ENCODE assay signal across 8 cellular contexts in the genomic region with DNA sequence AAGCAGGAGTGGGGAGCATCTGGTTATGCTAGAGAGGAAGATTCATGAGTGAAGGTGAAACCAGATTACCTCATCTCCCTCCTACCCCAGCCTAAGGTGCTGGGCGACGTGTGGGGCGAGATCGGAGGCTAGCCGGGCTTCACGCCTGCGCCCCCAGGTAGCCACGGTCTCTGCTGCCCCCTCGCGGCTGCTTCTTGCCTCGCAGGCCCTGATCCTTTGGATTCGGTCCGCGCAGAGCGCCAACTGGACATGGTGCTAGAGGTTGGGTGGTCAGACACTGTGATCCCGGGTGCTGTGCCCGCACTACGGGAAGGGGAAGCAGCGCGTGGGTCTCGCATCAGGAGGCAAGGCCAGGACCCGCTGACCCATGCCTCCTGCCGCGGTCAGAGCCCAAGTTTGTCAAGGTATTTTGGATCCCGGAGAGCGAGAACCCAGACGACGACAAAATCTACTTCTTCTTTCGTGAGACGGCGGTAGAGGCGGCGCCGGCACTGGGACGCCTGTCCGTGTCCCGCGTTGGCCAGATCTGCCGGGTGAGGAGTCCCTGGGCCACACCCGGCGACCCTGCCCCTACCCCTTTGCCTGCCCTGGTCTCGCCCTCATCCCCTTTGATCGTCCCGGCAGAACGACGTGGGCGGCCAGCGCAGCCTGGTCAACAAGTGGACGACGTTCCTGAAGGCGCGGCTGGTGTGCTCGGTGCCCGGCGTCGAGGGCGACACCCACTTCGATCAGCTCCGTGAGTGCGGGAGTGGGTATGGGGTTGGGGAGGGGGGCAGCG. TPM values are rescaled to one million over a fixed set of nuclear protein-coding genes. Genes with fewer than 3 reads are reported as not detected.
DNase-seq lines count a peak whose midpoint lies in the region; ATAC-seq, FAIRE-seq and TF ChIP-seq lines count a peak whose summit lies in the region.

No MANE protein-coding gene starts in this region.

- H3K9me3 ChIP-seq in astrocyte (ENCODE audit: insufficient read depth, low read depth, low read length): no peaks in the 10 kb centered on the region

- peaks cover 8% of the 10 kb centered on the region for H3K36me3 Mint-ChIP-seq in astrocyte (ENCODE audit: low read depth, unreplicated experiment)

- no peak overlapping the region for H3K4me3 ChIP-seq in astrocyte (ENCODE audit: insufficient read depth, low read depth, low read length)

- H2AFZ ChIP-seq in astrocyte (ENCODE audit: low read depth, low read length): peak overlapping the region; percentile 43

- CTCF ChIA-PET in HEK293T (lab: Yijun Ruan, JAX): interaction anchor here (0.7 to 2.1 kb wide), 3 partner anchors 26 to 58 kb away, joined by 3 to 5 read pairs (median 5); a partner anchor contains a TSS

- peaks cover 22% of the 10 kb centered on the region for H3K4me1 Mint-ChIP-seq in astrocyte (ENCODE audit: low read depth, unreplicated experiment)

- TF ChIP-seq CTCF in GM10266 (IDR thresholded peaks at IDR 0.05; ENCODE audit: control insufficient read depth, insufficient read depth, low read depth, missing control alignments) (peak; percentile 98), astrocyte (IDR thresholded peaks at IDR 0.05; ENCODE audit: insufficient read depth, low read depth, low read length) (peak; percentile 76)

- H3K9me3 Mint-ChIP-seq in astrocyte (ENCODE audit: unreplicated experiment): no peaks in the 10 kb centered on the region

- no peaks in the 10 kb centered on the region for H3K36me3 ChIP-seq in astrocyte (ENCODE audit: insufficient read depth, low read length)

- H3K27me3 ChIP-seq in astrocyte (ENCODE audit: insufficient read depth, low read length): peaks cover 27% of the 10 kb centered on the region

- intact Hi-C loops in sciatic nerve (cut with DNase I): no loop called here

- H4K20me1 ChIP-seq in astrocyte (ENCODE audit: insufficient read depth, low read length): peaks cover 3% of the 10 kb centered on the region

- DNase-seq in GM10266 (ENCODE audit: extremely low spot score) (peak; percentile 99), HEK293T (ENCODE audit: extremely low spot score) (peak; percentile 93), NCI-H1092 (lab: John Stamatoyannopoulos, UW) (peak; percentile 57), T-helper 9 cell (peak; percentile 91), astrocyte (ENCODE audit: low read depth) (no peak), hypothalamus (lab: John Stamatoyannopoulos, UW) (peak; percentile 44 to 94 (median 80)), sciatic nerve (ENCODE audit: low spot score) (peak; percentile 95), amniotic stem cell (lab: John Stamatoyannopoulos, UW) (no peak)

- peak overlapping the region; percentile 72 for H3K4me2 ChIP-seq in astrocyte (ENCODE audit: low read length)

- H3K4me1 ChIP-seq in astrocyte (ENCODE audit: insufficient read depth, low read length): peaks cover 21% of the 10 kb centered on the region

- FAIRE-seq in astrocyte (lab: Jason Lieb, UNC): no peak

- no peak overlapping the region for H3K27ac ChIP-seq in astrocyte (ENCODE audit: low read depth, low read length)

- POLR2A ChIA-PET in HEK293T (lab: Yijun Ruan, JAX): no interaction called here

- peak overlapping the region; percentile 8 for H3K9ac ChIP-seq in astrocyte (ENCODE audit: low read length)

- H3K4me3 Mint-ChIP-seq in astrocyte (ENCODE audit: unreplicated experiment): peak overlapping the region; percentile 67

- H3K27ac Mint-ChIP-seq in astrocyte (ENCODE audit: unreplicated experiment): no peak overlapping the region

- peak; percentile 72 for ATAC-seq in sciatic nerve

- no peaks in the 10 kb centered on the region for H3K79me2 ChIP-seq in astrocyte (ENCODE audit: insufficient read depth, low read length)

- H3K27me3 Mint-ChIP-seq in astrocyte (ENCODE audit: low read depth, unreplicated experiment): peaks cover 24% of the 10 kb centered on the region

TF ChIP-seq in HEK293T, 16 proteins besides CTCF, POLR2A, EP300 and RAD21:
- TF ChIP-seq, protein P1, sequence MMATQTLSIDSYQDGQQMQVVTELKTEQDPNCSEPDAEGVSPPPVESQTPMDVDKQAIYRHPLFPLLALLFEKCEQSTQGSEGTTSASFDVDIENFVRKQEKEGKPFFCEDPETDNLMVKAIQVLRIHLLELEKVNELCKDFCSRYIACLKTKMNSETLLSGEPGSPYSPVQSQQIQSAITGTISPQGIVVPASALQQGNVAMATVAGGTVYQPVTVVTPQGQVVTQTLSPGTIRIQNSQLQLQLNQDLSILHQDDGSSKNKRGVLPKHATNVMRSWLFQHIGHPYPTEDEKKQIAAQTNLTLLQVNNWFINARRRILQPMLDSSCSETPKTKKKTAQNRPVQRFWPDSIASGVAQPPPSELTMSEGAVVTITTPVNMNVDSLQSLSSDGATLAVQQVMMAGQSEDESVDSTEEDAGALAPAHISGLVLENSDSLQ (IDR thresholded peaks at IDR 0.05): no peak
- no peak for TF ChIP-seq ARNT (IDR thresholded peaks at IDR 0.05)
- no peak for TF ChIP-seq ZNF384 (IDR thresholded peaks at IDR 0.05)
- TF ChIP-seq BHLHE40 (IDR thresholded peaks at IDR 0.05; ENCODE audit: borderline replicate concordance): no peak
- TF ChIP-seq SP1 (IDR thresholded peaks at IDR 0.05): no peak
- no peak for TF ChIP-seq FOXM1 (IDR thresholded peaks at IDR 0.05; ENCODE audit: borderline replicate concordance)
- TF ChIP-seq LEF1 (IDR thresholded peaks at IDR 0.05; ENCODE audit: borderline replicate concordance): no peak
- TF ChIP-seq SUZ12 (IDR thresholded peaks at IDR 0.05): no peak
- TF ChIP-seq CTBP1 (IDR thresholded peaks at IDR 0.05; ENCODE audit: borderline replicate concordance): no peak
- TF ChIP-seq NFRKB (IDR thresholded peaks at IDR 0.05): no peak
- TF ChIP-seq L3MBTL2 (conservative IDR thresholded peaks at IDR 0.05): no peak
- no peak for TF ChIP-seq FOXK2 (IDR thresholded peaks at IDR 0.05)
- TF ChIP-seq TARDBP (IDR thresholded peaks at IDR 0.05): no peak
- TF ChIP-seq FOXA1 (IDR thresholded peaks at IDR 0.05): no peak
- TF ChIP-seq ELF4 (IDR thresholded peaks at IDR 0.05): no peak
- TF ChIP-seq HDGF (IDR thresholded peaks at IDR 0.05; ENCODE audit: borderline replicate concordance): no peak
TF ChIP-seq in HEK293T: peak in this region for 0.

RNA-seq across cellular contexts. Expression of a gene that starts 4.2 kb away (rescaled TPM):
- total RNA-seq in astrocyte (4.9 and 5.9 TPM in 2 replicates), sciatic nerve (390 TPM)

RNA-seq across cellular contexts. Expression of a gene that starts 5.8 kb away (rescaled TPM):
- total RNA-seq in astrocyte: 0.30 TPM in 1 of 2 replicates, not detected in the other
- total RNA-seq in sciatic nerve: 2.0 TPM

RNA-seq across cellular contexts. Expression of a gene that starts 19.1 kb away (rescaled TPM):
- total RNA-seq in astrocyte (59.2 and 66.8 TPM in 2 replicates), sciatic nerve (51.2 TPM)

RNA-seq across cellular contexts. Expression of a gene that starts 26.1 kb away (rescaled TPM):
- 6.3 and 6.9 TPM in 2 replicates for total RNA-seq in astrocyte
- total RNA-seq in sciatic nerve: 1.5 TPM

RNA-seq across cellular contexts. Expression of a gene that starts 26.1 kb away (rescaled TPM):
- total RNA-seq in astrocyte (6.3 and 7.0 TPM in 2 replicates), sciatic nerve (20.7 TPM)

Comparison
In these comparisons a context has a peak if more than half of its experiments do, and no peak if none do; other contexts are left out.
1. DNase-seq: peak in GM10266 (single experiment), HEK293T (single experiment), NCI-H1092 (single experiment), T-helper 9 cell (single experiment), hypothalamus (51 of 51) and sciatic nerve (single experiment); none in astrocyte (single experiment) and amniotic stem cell (single experiment).
2. RNA of a gene that starts 4.2 kb away (total RNA-seq): 390 TPM in sciatic nerve (single experiment); 4.9 to 5.9 TPM in astrocyte; every median in the first group is over 10 times any median in the second.